Comparison of ENCODE assay signal across 29 cellular contexts in genomic region chr1:14499312-14500040, GRCh38.
"Had no signal": no experiment of that assay in that cellular context is flagged by ENCODE, and none has a peak within 500 bp of the region (broad histone marks: within the 10 kb centered on the region; RNA-seq: fewer than 3 reads in every experiment).

No MANE protein-coding gene starts in this region.

- H3K36me3 ChIP-seq: adrenal gland, breast epithelium, Peyer's patch, SJCRH30, WERI-Rb-1 had no signal

- H3K4me3 ChIP-seq: adrenal gland, breast epithelium, Peyer's patch, SJCRH30 had no signal

- H3K4me1 Mint-ChIP-seq: activated CD4-positive, alpha-beta T cell treated with anti-CD3 and anti-CD28 coated beads for 36 hours; activated naive CD4-positive, alpha-beta T cell treated with anti-CD3 and anti-CD28 coated beads, Interleukin-2, amount 10 ng/mL, durations not matched to agents 7 days and 5 days; activated naive CD8-positive, alpha-beta T cell treated with anti-CD3 and anti-CD28 coated beads, Interleukin-2, amount 10 ng/mL, durations not matched to agents 7 days and 5 days had no signal

- H3K27me3 ChIP-seq: breast epithelium, Peyer's patch had no signal

- H3K4me1 ChIP-seq: adrenal gland, breast epithelium, Peyer's patch, SJCRH30 had no signal

- H3K4me3 Mint-ChIP-seq: activated CD4-positive, alpha-beta T cell treated with anti-CD3 and anti-CD28 coated beads for 36 hours; activated CD8-positive, alpha-beta T cell treated with anti-CD3 and anti-CD28 coated beads for 36 hours; activated naive CD4-positive, alpha-beta T cell treated with anti-CD3 and anti-CD28 coated beads, Interleukin-2, amount 10 ng/mL, durations not matched to agents 7 days and 5 days; activated naive CD8-positive, alpha-beta T cell treated with anti-CD3 and anti-CD28 coated beads, Interleukin-2, amount 10 ng/mL, durations not matched to agents 7 days and 5 days; activated T-cell treated with anti-CD3 and anti-CD28 coated beads, Interleukin-2, amount 50 U/mL, for 72 hours had no signal

- H3K9me3 Mint-ChIP-seq: activated CD8-positive, alpha-beta T cell treated with anti-CD3 and anti-CD28 coated beads for 36 hours; activated naive CD4-positive, alpha-beta T cell treated with anti-CD3 and anti-CD28 coated beads, Interleukin-2, amount 10 ng/mL, durations not matched to agents 7 days and 5 days; activated naive CD8-positive, alpha-beta T cell treated with anti-CD3 and anti-CD28 coated beads, Interleukin-2, amount 10 ng/mL, durations not matched to agents 7 days and 5 days; activated T-helper 2 cell treated with anti-CD3 and anti-CD28 coated beads, Interferon-gamma antibody, Interleukin-2, Interleukin-4, amounts not matched to agents 10 μg/mL and 5 μg/mL and 100 μg/mL, durations not matched to agents 14 hours and 24 hours and 36 hours had no signal

- H3K4me2 ChIP-seq: KMS-11, SK-N-SH had no signal

- ATAC-seq: activated CD4-positive, alpha-beta T cell treated with anti-CD3 and anti-CD28 coated beads for 36 hours; activated CD8-positive, alpha-beta T cell treated with anti-CD3 and anti-CD28 coated beads for 36 hours; activated T-cell treated with anti-CD3 and anti-CD28 coated beads, Interleukin-2, amount 50 U/mL, for 72 hours had no signal

- H3K27ac Mint-ChIP-seq: activated CD4-positive, alpha-beta T cell treated with anti-CD3 and anti-CD28 coated beads for 36 hours; activated CD8-positive, alpha-beta T cell treated with anti-CD3 and anti-CD28 coated beads for 36 hours; activated naive CD4-positive, alpha-beta T cell treated with anti-CD3 and anti-CD28 coated beads, Interleukin-2, amount 10 ng/mL, durations not matched to agents 7 days and 5 days; activated naive CD8-positive, alpha-beta T cell treated with anti-CD3 and anti-CD28 coated beads, Interleukin-2, amount 10 ng/mL, durations not matched to agents 7 days and 5 days; activated T-cell treated with anti-CD3 and anti-CD28 coated beads, Interleukin-2, amount 50 U/mL, for 72 hours; activated T-helper 2 cell treated with anti-CD3 and anti-CD28 coated beads, Interferon-gamma antibody, Interleukin-2, Interleukin-4, amounts not matched to agents 10 μg/mL and 5 μg/mL and 100 μg/mL, durations not matched to agents 14 hours and 24 hours and 36 hours had no signal

- H3K9me3 ChIP-seq: adrenal gland, breast epithelium, Peyer's patch, SJCRH30, SK-N-SH had no signal

- H3K36me3 Mint-ChIP-seq: activated naive CD4-positive, alpha-beta T cell treated with anti-CD3 and anti-CD28 coated beads, Interleukin-2, amount 10 ng/mL, durations not matched to agents 7 days and 5 days; activated naive CD8-positive, alpha-beta T cell treated with anti-CD3 and anti-CD28 coated beads, Interleukin-2, amount 10 ng/mL, durations not matched to agents 7 days and 5 days had no signal

- H3K9ac ChIP-seq: KMS-11, SK-N-SH had no signal

- H3K27ac ChIP-seq: adrenal gland, breast epithelium, KMS-11, Peyer's patch, RWPE1, SJCRH30, WERI-Rb-1 had no signal

- DNase-seq: activated CD4-positive, alpha-beta T cell treated with anti-CD3 and anti-CD28 coated beads for 36 hours; activated CD8-positive, alpha-beta memory T cell treated with anti-CD3 and anti-CD28 coated beads, Interleukin-2, amount 50 U/mL, for 4 hours; activated CD8-positive, alpha-beta T cell treated with anti-CD3 and anti-CD28 coated beads for 36 hours; activated gamma-delta T cell treated with Interleukin-2 at 50 U/mL for 16 hours; activated naive CD4-positive, alpha-beta T cell treated with anti-CD3 and anti-CD28 coated beads, Interleukin-2, amount 10 ng/mL, durations not matched to agents 7 days and 5 days; activated naive CD8-positive, alpha-beta T cell treated with anti-CD3 and anti-CD28 coated beads, Interleukin-2, amount 10 ng/mL, durations not matched to agents 7 days and 5 days; activated T-cell treated with anti-CD3 and anti-CD28 coated beads, Interleukin-2, amount 50 U/mL, for 72 hours; adrenal gland; anterior cingulate cortex; caudate nucleus; MM.1S; NCI-H1105; NCI-H1436; NCI-H187 treated with DMSO at 0.1 percent for 48 hours; NCI-H2081 treated with DMSO at 0.1 percent for 48 hours; NCI-H226; NCI-H526; NK-92 treated with Interleukin-12 subunit alpha and Interleukin-12 subunit beta, amount 100 ng/mL, for 24 hours; OCI-M1; Peyer's patch; Right ventricle myocardium superior; SJCRH30; SK-N-SH; T-helper 1 cell; WERI-Rb-1 had no signal

- H3K27me3 Mint-ChIP-seq: activated naive CD4-positive, alpha-beta T cell treated with anti-CD3 and anti-CD28 coated beads, Interleukin-2, amount 10 ng/mL, durations not matched to agents 7 days and 5 days had no signal
